Comparison of ENCODE assay signal across 24 cellular contexts in genomic region chr16:88460496-88461169, GRCh38. TPM values are rescaled to one million over a fixed set of nuclear protein-coding genes. Genes with fewer than 3 reads are reported as not detected.
DNase-seq lines count a peak whose midpoint lies in the region; ATAC-seq, FAIRE-seq and TF ChIP-seq lines count a peak whose summit lies in the region.
"Had no signal": no experiment of that assay in that cellular context is flagged by ENCODE, and none has a peak within 500 bp of the region (broad histone marks: within the 10 kb centered on the region; RNA-seq: fewer than 3 reads in every experiment).

No MANE protein-coding gene starts in this region.

- 90% methylated on average over 24 of the region's 24 CpGs for WGBS in HepG2 (ENCODE audit: low lambda C conversion rate)
- 60% methylated on average over 6 of the region's 24 CpGs for WGBS in right lobe of liver (ENCODE audit: insufficient coverage, low coverage, low lambda C conversion rate, missing lambda C conversion rate)
- 89% methylated on average over 14 of the region's 24 CpGs; no CpG with 5 or more reads in 1 of the 2 experiments for WGBS in H1 (ENCODE audit: extremely low coverage in 1 of 2, insufficient coverage in 1 of 2, insufficient read length in 1 of 2, insufficient replicate concordance in 2 of 2, low coverage in 1 of 2, low lambda C conversion rate in 2 of 2, missing lambda C conversion rate in 1 of 2), 2 experiments
- WGBS in trophoblast cell (ENCODE audit: extremely low coverage, insufficient coverage, insufficient read length) = no CpG with 5 or more reads among the region's 24 CpGs

- no peak overlapping the region for H4K5ac ChIP-seq in H1 (ENCODE audit: insufficient read length, low read depth, low read length)

- H2BK12ac ChIP-seq in H1 (ENCODE audit: low read depth, low read length) (peak overlapping the region; percentile 60; the same call in 1 of the 2 replicates), trophoblast cell (ENCODE audit: low read length) (no peak overlapping the region)

- H3K4me2 ChIP-seq in HepG2 (ENCODE audit: low read depth, low read length) (no peak overlapping the region), H1 (ENCODE audit: insufficient read depth in 1 of 2, low read depth in 2 of 2, low read length in 2 of 2) (no peak overlapping the region), trophoblast cell (ENCODE audit: low read length) (no peak overlapping the region)
- H3K4me2 ChIP-seq: SK-N-SH had no signal

- TF ChIP-seq CTCF in HepG2 (CRISPR knock-in tag; IDR thresholded peaks at IDR 0.05) (no peak), right lobe of liver (IDR thresholded peaks at IDR 0.05) (no peak), H1 (IDR thresholded peaks at IDR 0.05; ENCODE audit: control extremely low read depth in 1 of 3, insufficient read depth in 1 of 3, low read depth in 1 of 3, low read length in 3 of 3) (no peak)

- TF ChIP-seq POLR2A in HepG2 (IDR thresholded peaks at IDR 0.05; ENCODE audit: insufficient read depth in 1 of 2, low read depth in 2 of 2, low read length in 2 of 2) (no peak), right lobe of liver (IDR thresholded peaks at IDR 0.05) (no peak), H1 (IDR thresholded peaks at IDR 0.05; ENCODE audit: control extremely low read depth in 1 of 2, low read depth in 2 of 2, low read length in 2 of 2) (no peak)

- H4K20me1 ChIP-seq in HepG2 (ENCODE audit: insufficient read depth, low read length) (peaks cover 74% of the 10 kb centered on the region), H1 (replicated peaks in 1 of 2; ENCODE audit: control insufficient read depth in 1 of 2, insufficient read depth in 2 of 2, low read length in 2 of 2) (peaks cover 10 to 14% of the 10 kb centered on the region in 2 experiments)

- H3K4me3 Mint-ChIP-seq in activated CD4-positive, alpha-beta T cell treated with anti-CD3 and anti-CD28 coated beads, Interleukin-2, amount 10 ng/mL, durations not matched to agents 24 days and 14 days = no peak overlapping the region
- no peak overlapping the region for H3K4me3 Mint-ChIP-seq in T-helper 2 cell treated with Interferon-gamma antibody and Interleukin-4, amounts not matched to agents 5 μg/mL and 100 μg/mL, for 36 hours
- H3K4me3 Mint-ChIP-seq: CD14-positive monocyte, H9, HFFc6 had no signal

- peak overlapping the region; percentile 72; the same call in 1 of the 2 replicates for H2BK20ac ChIP-seq in H1 (ENCODE audit: low read length)

- FAIRE-seq in HepG2 (lab: Jason Lieb, UNC) (no peak), H1 (lab: Jason Lieb, UNC) (no peak)
- FAIRE-seq: GM12878 had no signal

- H3K9ac ChIP-seq in HepG2 (ENCODE audit: insufficient read depth, low read depth, low read length) (no peak overlapping the region), H1 (replicated peaks in 1 of 4; ENCODE audit: extremely low read depth in 1 of 4, low read depth in 3 of 4, low read length in 3 of 4) (no peak overlapping the region), trophoblast cell (ENCODE audit: low read length) (no peak overlapping the region)
- H3K9ac ChIP-seq: SK-N-SH had no signal

- POLR2A ChIA-PET in HepG2 (lab: Yijun Ruan, JAX) (interaction anchor here (1.0 kb wide), 1 partner anchor 28 kb away, joined by 3 read pairs; no protein-coding TSS in a partner anchor), H1 (lab: Charles Lee; ENCODE audit: partially characterized antibody) (interaction anchor here (1.5 kb wide), 1 partner anchor 20 kb away, joined by 4 read pairs; no protein-coding TSS in a partner anchor)

- no peak overlapping the region for H4K12ac ChIP-seq in trophoblast cell (ENCODE audit: low read depth, low read length)

- H2BK5ac ChIP-seq in H1 (ENCODE audit: low read depth, low read length) (no peak overlapping the region), trophoblast cell (ENCODE audit: low read depth, low read length, poor library complexity) (no peak overlapping the region)

- no peak overlapping the region for H3K27ac Mint-ChIP-seq in activated CD4-positive, alpha-beta T cell treated with anti-CD3 and anti-CD28 coated beads, Interleukin-2, amount 10 ng/mL, durations not matched to agents 24 days and 14 days
- no peak overlapping the region for H3K27ac Mint-ChIP-seq in T-helper 2 cell treated with Interferon-gamma antibody and Interleukin-4, amounts not matched to agents 5 μg/mL and 100 μg/mL, for 36 hours
- H3K27ac Mint-ChIP-seq: CD14-positive monocyte, HFFc6 had no signal

- in situ Hi-C loops in HepG2 (cut with HindIII; ENCODE audit: extremely low pct_ligation_motif_present, low pct_unique_long_range_greater_than_20kb) = no loop called here

- TF ChIP-seq EP300 in HepG2 (IDR thresholded peaks at IDR 0.05; ENCODE audit: low read depth in 2 of 2, low read length in 2 of 2) = no peak
- no peak for TF ChIP-seq EP300 in HepG2 (CRISPR knock-in tag; IDR thresholded peaks at IDR 0.05; ENCODE audit: borderline replicate concordance)
- no peak for TF ChIP-seq EP300 in H1 (IDR thresholded peaks at IDR 0.05; ENCODE audit: borderline replicate concordance in 1 of 2, low read depth in 2 of 2, low read length in 2 of 2)

- H3K79me2 ChIP-seq in HepG2 (ENCODE audit: insufficient read depth, low read length) (peaks cover 89% of the 10 kb centered on the region), H1 (ENCODE audit: control insufficient read depth in 1 of 2, insufficient read depth in 2 of 2, low read length in 2 of 2) (0 out of 4 replicates have a peak, but pooled peaks cover 0 to 3% of the 10 kb centered on the region in 2 experiments), trophoblast cell (ENCODE audit: control insufficient read depth, insufficient read depth, low read length, poor library complexity) (no peaks in the 10 kb centered on the region)

- H3K9me3 Mint-ChIP-seq in activated CD4-positive, alpha-beta T cell treated with anti-CD3 and anti-CD28 coated beads, Interleukin-2, amount 10 ng/mL, durations not matched to agents 24 days and 14 days = no peaks in the 10 kb centered on the region
- no peaks in the 10 kb centered on the region for H3K9me3 Mint-ChIP-seq in T-helper 2 cell treated with Interferon-gamma antibody and Interleukin-4, amounts not matched to agents 5 μg/mL and 100 μg/mL, for 36 hours
- H3K9me3 Mint-ChIP-seq: H9, HFFc6 had no signal

- intact Hi-C loops in HepG2 (cut with micrococcal nuclease; ENCODE audit: unreplicated experiment) (no loop called here), right lobe of liver (cut with DNase I) (no loop called here)
- intact Hi-C loops in activated CD4-positive, alpha-beta T cell treated with anti-CD3 and anti-CD28 coated beads, Interleukin-2, amount 10 ng/mL, durations not matched to agents 24 days and 14 days (cut with micrococcal nuclease) = no loop called here

- H3K27ac ChIP-seq in HepG2 (ENCODE audit: extremely low read length, insufficient read depth, low read length) = no peak overlapping the region
- H3K27ac ChIP-seq in right lobe of liver = no peak overlapping the region
- H3K27ac ChIP-seq in H1 (ENCODE audit: low read depth, low read length) = no peak overlapping the region
- H3K27ac ChIP-seq in trophoblast cell (ENCODE audit: low read depth, low read length) = no peak overlapping the region

- no peak overlapping the region for H2BK120ac ChIP-seq in H1 (replicated peaks; ENCODE audit: low read depth, low read length)
- no peak overlapping the region for H2BK120ac ChIP-seq in trophoblast cell (ENCODE audit: insufficient read depth, low read length, poor library complexity)

- no peaks in the 10 kb centered on the region; the same call in 1 of the 2 replicates for H3K23me2 ChIP-seq in H1 (ENCODE audit: low read depth, low read length)

- H4K91ac ChIP-seq in H1 (replicated peaks; ENCODE audit: insufficient read length, low read length) (no peak overlapping the region), trophoblast cell (ENCODE audit: low read depth, low read length) (no peak overlapping the region)

- H3K14ac ChIP-seq in H1 (ENCODE audit: insufficient read length) (no peak overlapping the region), trophoblast cell (ENCODE audit: low read length) (no peak overlapping the region)

- H3K56ac ChIP-seq in H1 (replicated peaks; ENCODE audit: insufficient read length, low read depth, low read length) = no peak overlapping the region

- H3K4me1 Mint-ChIP-seq in activated CD4-positive, alpha-beta T cell treated with anti-CD3 and anti-CD28 coated beads, Interleukin-2, amount 10 ng/mL, durations not matched to agents 24 days and 14 days = peaks cover 30% of the 10 kb centered on the region
- H3K4me1 Mint-ChIP-seq in T-helper 2 cell treated with Interferon-gamma antibody and Interleukin-4, amounts not matched to agents 5 μg/mL and 100 μg/mL, for 36 hours (ENCODE audit: low read depth) = peaks cover 9% of the 10 kb centered on the region

- H2BK15ac ChIP-seq in H1 (ENCODE audit: low read length) = no peak overlapping the region

- BruUV-seq in HepG2 (replicated peaks; lab: Mats Ljungman, UMichigan) = no TSS peak

- no peak overlapping the region for H3K23ac ChIP-seq in H1 (ENCODE audit: insufficient read length)
- H3K23ac ChIP-seq in trophoblast cell (ENCODE audit: low read length) = no peak overlapping the region

- H3K79me1 ChIP-seq in H1 (ENCODE audit: low read depth, low read length) (peaks cover 7% of the 10 kb centered on the region), trophoblast cell (ENCODE audit: low read length) (no peaks in the 10 kb centered on the region)

- H2AK5ac ChIP-seq in H1 (ENCODE audit: low read depth, low read length) (peak overlapping the region; percentile 86; the same call in 1 of the 2 replicates), trophoblast cell (ENCODE audit: low read length) (no peak overlapping the region)

- no peaks in the 10 kb centered on the region for H3K27me3 Mint-ChIP-seq in activated CD4-positive, alpha-beta T cell treated with anti-CD3 and anti-CD28 coated beads, Interleukin-2, amount 10 ng/mL, durations not matched to agents 24 days and 14 days
- H3K27me3 Mint-ChIP-seq in T-helper 2 cell treated with Interferon-gamma antibody and Interleukin-4, amounts not matched to agents 5 μg/mL and 100 μg/mL, for 36 hours (ENCODE audit: low read depth) = no peaks in the 10 kb centered on the region

- H3K18ac ChIP-seq in H1 (ENCODE audit: extremely low read depth, low read length) = no peak overlapping the region; the same call in 1 of the 2 replicates
- peak overlapping the region; percentile 21 for H3K18ac ChIP-seq in trophoblast cell (ENCODE audit: low read length)

- CTCF ChIA-PET in HepG2 (lab: Yijun Ruan, JAX; ENCODE audit: low intra/inter-chr PET ratio, low total read pairs) = no interaction called here
- CTCF ChIA-PET in H1 (lab: Charles Lee; ENCODE audit: partially characterized antibody) = interaction anchor here (1.4 to 2.3 kb wide), 2 partner anchors 11 to 99 kb away, joined by 5 to 7 read pairs; no protein-coding TSS in a partner anchor

- H4K8ac ChIP-seq in H1 (ENCODE audit: extremely low read depth, insufficient read depth, low read length) = no peak overlapping the region
- H4K8ac ChIP-seq in trophoblast cell (ENCODE audit: low read depth, low read length) = no peak overlapping the region

- H3K36me3 Mint-ChIP-seq in activated CD4-positive, alpha-beta T cell treated with anti-CD3 and anti-CD28 coated beads, Interleukin-2, amount 10 ng/mL, durations not matched to agents 24 days and 14 days (ENCODE audit: low read depth) = no peaks in the 10 kb centered on the region
- H3K36me3 Mint-ChIP-seq in T-helper 2 cell treated with Interferon-gamma antibody and Interleukin-4, amounts not matched to agents 5 μg/mL and 100 μg/mL, for 36 hours (ENCODE audit: low read depth) = no peaks in the 10 kb centered on the region
- H3K36me3 Mint-ChIP-seq: CD14-positive monocyte had no signal

- H3K27me3 ChIP-seq in HepG2 (ENCODE audit: control insufficient read depth in 1 of 2, insufficient read depth in 2 of 2, low read length in 2 of 2) (no peaks in the 10 kb centered on the region), right lobe of liver (no peaks in the 10 kb centered on the region), H1 (replicated peaks in 1 of 4; ENCODE audit: control insufficient read depth in 3 of 4, extremely low read depth in 1 of 4, insufficient read depth in 3 of 4, low read length in 3 of 4) (peaks cover 5 to 23% (median 19%) of the 10 kb centered on the region in 4 experiments), trophoblast cell (ENCODE audit: insufficient read depth, low read length) (no peaks in the 10 kb centered on the region)

- H2AFZ ChIP-seq in HepG2 (ENCODE audit: low read length) (no peak overlapping the region), H1 (ENCODE audit: low read length) (no peak overlapping the region), trophoblast cell (ENCODE audit: insufficient read depth, low read length, poor library complexity) (no peak overlapping the region)

- TF ChIP-seq RAD21 in HepG2 (CRISPR knock-in tag; IDR thresholded peaks at IDR 0.05) (no peak), H1 (IDR thresholded peaks at IDR 0.05 in 1 of 2, conservative IDR thresholded peaks at IDR 0.05 in 1 of 2; ENCODE audit: low read depth in 2 of 2, low read length in 2 of 2) (no peak)

- ATAC-seq in HepG2 (no peak), right lobe of liver (no peak)
- ATAC-seq: GM12878 had no signal

- DNase-seq in HepG2 (ENCODE audit: low spot score) (no peak), right lobe of liver (no peak), H1 (ENCODE audit: low read depth in 1 of 2, low spot score in 2 of 2) (no peak), trophoblast cell (no peak), GM03348 (ENCODE audit: low spot score) (no peak)
- no peak for DNase-seq in activated CD4-positive, alpha-beta T cell treated with anti-CD3 and anti-CD28 coated beads, Interleukin-2, amount 10 ng/mL, durations not matched to agents 24 days and 14 days
- no peak for DNase-seq in T-helper 2 cell treated with Interferon-gamma antibody and Interleukin-4, amounts not matched to agents 5 μg/mL and 100 μg/mL, for 36 hours (ENCODE audit: low spot score)
- DNase-seq: AML-193; Caco-2; DMS 273 treated with DMSO at 0.1 percent for 48 hours; DMS79 treated with DMSO at 0.1 percent for 48 hours; H9; HFFc6; KG1; NCI-H1092 treated with DMSO at 0.1 percent for 48 hours; NCI-H1436 treated with DMSO at 0.1 percent for 48 hours; NCI-H2029; NCI-H510A treated with DMSO at 0.1 percent for 48 hours; NCI-H748 treated with DMSO at 0.1 percent for 48 hours; NK-92 treated with Interleukin-12 subunit alpha and Interleukin-12 subunit beta, amount 100 ng/mL, for 24 hours; SIG-M5; SK-N-SH had no signal

- H3K36me3 ChIP-seq in HepG2 (replicated peaks in 1 of 2; ENCODE audit: control insufficient read depth in 1 of 2, insufficient read depth in 2 of 2, low read length in 2 of 2) (peaks cover 2 to 4% of the 10 kb centered on the region in 2 experiments; a peak in 1 of 5 replicates), right lobe of liver (no peaks in the 10 kb centered on the region), H1 (ENCODE audit: control insufficient read depth in 2 of 4, insufficient read depth in 4 of 4, low read length in 3 of 4) (no peaks in the 10 kb centered on the region), trophoblast cell (ENCODE audit: control insufficient read depth in 1 of 2, insufficient read depth in 2 of 2, low read length in 2 of 2) (no peaks in the 10 kb centered on the region)

- peaks cover 45% of the 10 kb centered on the region for H3K4me1 ChIP-seq in HepG2 (ENCODE audit: insufficient read depth, low read length)
- H3K4me1 ChIP-seq in right lobe of liver = peaks cover 0 to 23% (median 11%) of the 10 kb centered on the region in 4 donors
- H3K4me1 ChIP-seq in H1 (replicated peaks in 1 of 4; ENCODE audit: control insufficient read depth in 3 of 4, insufficient read depth in 4 of 4, low read length in 3 of 4) = peaks cover 4 to 31% (median 17%) of the 10 kb centered on the region in 4 experiments
- peaks cover 11 to 16% of the 10 kb centered on the region in 2 experiments for H3K4me1 ChIP-seq in trophoblast cell (ENCODE audit: control insufficient read depth in 1 of 2, insufficient read depth in 2 of 2, low read length in 2 of 2)

- no peak overlapping the region for H3K4ac ChIP-seq in H1 (replicated peaks; ENCODE audit: insufficient read length, low read depth, low read length)
- H3K4ac ChIP-seq in trophoblast cell (ENCODE audit: low read depth, low read length) = no peak overlapping the region

- H3K9me3 ChIP-seq in HepG2 (ENCODE audit: low read length) (no peaks in the 10 kb centered on the region), right lobe of liver (no peaks in the 10 kb centered on the region), H1 (ENCODE audit: insufficient read depth in 2 of 2, low read depth in 1 of 2, low read length in 1 of 2) (no peaks in the 10 kb centered on the region), trophoblast cell (ENCODE audit: insufficient read depth, low read depth, low read length) (no peaks in the 10 kb centered on the region)
- H3K9me3 ChIP-seq: Caco-2, SK-N-SH had no signal

- no peak overlapping the region for H3K4me3 ChIP-seq in HepG2 (replicated peaks in 1 of 3; ENCODE audit: insufficient read depth in 1 of 3, low read depth in 2 of 3, low read length in 3 of 3)
- H3K4me3 ChIP-seq in right lobe of liver = no peak overlapping the region
- no peak overlapping the region for H3K4me3 ChIP-seq in H1 (ENCODE audit: extremely low read depth in 1 of 4, insufficient read depth in 2 of 4, low read depth in 3 of 4, low read length in 4 of 4)
- H3K4me3 ChIP-seq in trophoblast cell (ENCODE audit: low read depth, low read length) = no peak overlapping the region
- H3K4me3 ChIP-seq: GM12878 had no signal

RNA-seq across cellular contexts. Expression of gene ZFPM1, which starts 7.6 kb away (rescaled TPM):
- total RNA-seq in HepG2 (2016; rRNA removed; fragmentation: Illumina TruSeq; extraction: Trizol) (3.4 and 3.8 TPM in 2 replicates), right lobe of liver (10 to 100 TPM in 2 of 6 experiments, 1 to 10 TPM in 4; 3.8 to 15.5 (median 8.3) TPM)
- 0.81 and 2.1 TPM in 2 replicates for total RNA-seq in HepG2 (2016; cell fraction: cytosol; rRNA removed; fragmentation: Illumina TruSeq; extraction: Trizol; ENCODE audit: low read depth)
- total RNA-seq in HepG2 (2016; cell fraction: insoluble cytoplasmic fraction; rRNA removed; fragmentation: Illumina TruSeq; extraction: Trizol) = 3.4 and 3.9 TPM in 2 replicates
- 3.4 and 4.3 TPM in 2 replicates for total RNA-seq in HepG2 (2016; cell fraction: membrane; rRNA removed; fragmentation: Illumina TruSeq; extraction: Trizol)
- total RNA-seq in HepG2 (2016; cell fraction: nucleus; rRNA removed; fragmentation: Illumina TruSeq; extraction: Trizol) = 3.4 and 6.6 TPM in 2 replicates
- polyA plus RNA-seq in HepG2 (2011; rRNA removed) (1.3 and 1.7 TPM in 2 replicates), H1 (2011; rRNA removed) (0.74 and 1.4 TPM in 2 replicates)
- 0.79 and 1.3 TPM in 2 replicates for polyA plus RNA-seq in HepG2 (2011; cell fraction: cytosol; rRNA removed)
- polyA plus RNA-seq in HepG2 (2011; cell fraction: nucleus; rRNA removed) = 7.1 and 7.6 TPM in 2 replicates
- 7.2 and 7.6 TPM in 2 replicates for polyA plus RNA-seq in HepG2 (2012)
- polyA plus RNA-seq in HepG2 (2016; cell fraction: cytosol; fragmentation: Illumina TruSeq; extraction: Trizol; ENCODE audit: low read depth) = 1.2 TPM in 2 replicates
- 3.7 and 8.7 TPM in 2 replicates for polyA plus RNA-seq in HepG2 (2016; cell fraction: insoluble cytoplasmic fraction; fragmentation: Illumina TruSeq; extraction: Trizol; ENCODE audit: low read depth)
- polyA plus RNA-seq in HepG2 (2016; cell fraction: membrane; fragmentation: Illumina TruSeq; extraction: Trizol; ENCODE audit: low read depth) = 2.7 and 4.8 TPM in 2 replicates
- polyA plus RNA-seq in HepG2 (2016; cell fraction: nucleus; fragmentation: Illumina TruSeq; extraction: Trizol; ENCODE audit: insufficient read depth, low read depth) = 14.0 and 14.3 TPM in 2 replicates
- 0.98 and 4.2 TPM in 2 replicates for polyA minus RNA-seq in HepG2 (2011; rRNA and poly(A)+ RNA removed; ENCODE audit: low replicate concordance)
- polyA minus RNA-seq in HepG2 (2011; cell fraction: cytosol; rRNA and poly(A)+ RNA removed) = 2.7 and 6.6 TPM in 2 replicates
- polyA minus RNA-seq in HepG2 (2011; cell fraction: nucleus; rRNA and poly(A)+ RNA removed) = 5.0 and 7.5 TPM in 2 replicates
- total RNA-seq in H1 (2021; fragmentation: NEBNext Ultra II Directional; extraction: Animal tissue kit (Norgen Biotek cat#: 25700)) = 3.4 and 4.8 TPM in 2 replicates
- 1.1 TPM for polyA plus RNA-seq in H1 (2011; cell fraction: cytosol; rRNA removed)
- 3.6 TPM for polyA plus RNA-seq in H1 (2011; cell fraction: nucleus; rRNA removed)
- 1.5 to 3.3 TPM (median 1.9 TPM) in 4 replicates for polyA plus RNA-seq in H1 (2012, experiment 1 of 2)
- polyA plus RNA-seq in H1 (2012, experiment 2 of 2) = 1.00 TPM
- 3.1 TPM for polyA plus RNA-seq in H1 (2013, experiment 1 of 2)
- 2.9 TPM for polyA plus RNA-seq in H1 (2013, experiment 2 of 2)
- 0.29 and 0.57 TPM in 2 replicates for polyA minus RNA-seq in H1 (2011; rRNA and poly(A)+ RNA removed)
- 2.8 TPM for polyA minus RNA-seq in H1 (2011; cell fraction: cytosol; rRNA and poly(A)+ RNA removed)
- polyA minus RNA-seq in H1 (2011; cell fraction: nucleus; rRNA and poly(A)+ RNA removed) = 3.3 TPM
- 4.0 and 4.1 TPM in 2 replicates for polyA plus RNA-seq in trophoblast cell (2013)
- total RNA-seq in activated CD4-positive, alpha-beta T cell treated with anti-CD3 and anti-CD28 coated beads, Interleukin-2, amount 10 ng/mL, durations not matched to agents 24 days and 14 days = 17.9 and 19.3 TPM in 2 replicates
